In the genomic region with DNA sequence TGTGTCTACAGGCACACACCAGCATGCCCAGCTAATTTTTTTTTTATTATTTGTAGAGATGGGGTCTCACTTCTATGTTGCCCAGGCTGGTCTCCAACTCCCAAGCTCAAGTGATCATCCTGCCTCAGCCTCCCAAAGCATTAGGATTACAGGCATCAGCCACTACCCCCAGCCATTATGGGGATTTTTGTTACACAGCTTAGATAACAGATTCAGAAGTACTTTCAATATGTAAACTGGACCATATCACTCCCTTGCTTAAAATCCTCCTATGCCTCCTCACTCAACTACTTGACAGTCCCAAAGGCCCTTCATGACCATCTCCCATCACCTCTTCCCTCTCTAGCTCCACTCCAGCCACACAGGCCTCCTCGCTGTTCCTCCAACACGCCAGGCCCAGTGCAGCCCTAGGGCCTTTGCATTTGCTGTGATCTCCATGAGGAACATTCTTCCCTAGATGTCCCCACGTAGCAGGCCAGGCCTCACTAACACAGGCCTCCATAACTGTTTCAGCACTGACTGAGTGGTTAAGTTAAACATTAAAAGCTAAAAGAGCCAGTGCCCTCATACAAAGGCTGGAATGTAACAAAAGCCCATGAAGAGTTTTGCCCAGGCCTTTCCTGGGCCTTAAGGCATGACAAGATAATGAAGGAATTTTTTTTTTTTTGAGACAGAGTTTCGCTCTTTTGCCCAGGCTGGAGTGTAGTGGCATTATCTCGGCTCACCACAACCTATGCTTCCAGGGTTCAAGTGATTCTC, we compare ENCODE assay signal across 17 cellular contexts. TPM values are rescaled to one million over a fixed set of nuclear protein-coding genes. Genes with fewer than 3 reads are reported as not detected.
A peak's percentile ranks its signal among the peaks of the same experiment; 100 is the strongest.
DNase-seq lines count a peak whose midpoint lies in the region; ATAC-seq and TF ChIP-seq lines count a peak whose summit lies in the region.
"Had no signal": no experiment of that assay in that cellular context is flagged by ENCODE, and none has a peak within 500 bp of the region (broad histone marks: within the 10 kb centered on the region; RNA-seq: fewer than 3 reads in every experiment).

No MANE protein-coding gene starts in this region.

- H2AFZ ChIP-seq in DND-41 (ENCODE audit: low read depth, low read length) (no peak overlapping the region), trophoblast cell (ENCODE audit: insufficient read depth, low read length, poor library complexity) (no peak overlapping the region)
- H2AFZ ChIP-seq: PC-9 had no signal

- H3K4me2 ChIP-seq in DND-41 (ENCODE audit: insufficient read depth, low read length) (0 out of 2 replicates have a peak overlapping the region, but pooled peaks have one; percentile 7), trophoblast cell (ENCODE audit: low read length) (no peak overlapping the region)
- H3K4me2 ChIP-seq: PC-9 had no signal

- TF ChIP-seq CTCF in activated CD8-positive, alpha-beta T cell treated with anti-CD3 and anti-CD28 coated beads for 36 hours (IDR thresholded peaks at IDR 0.05), result no peak
- TF ChIP-seq CTCF in DND-41 (IDR thresholded peaks at IDR 0.05; ENCODE audit: borderline replicate concordance, extremely low read depth, low read length, poor library complexity, severe bottlenecking), result no peak
- TF ChIP-seq CTCF in glutamatergic neuron (IDR thresholded peaks at IDR 0.05; ENCODE audit: partially characterized antibody, unreplicated experiment), result no peak
- TF ChIP-seq CTCF in heart right ventricle (IDR thresholded peaks at IDR 0.05), result no peak
- TF ChIP-seq CTCF in BE2C (IDR thresholded peaks at IDR 0.05; ENCODE audit: low read depth, low read length), result no peak
- no peak for TF ChIP-seq CTCF in brain microvascular endothelial cell (IDR thresholded peaks at IDR 0.05; ENCODE audit: low read depth, low read length, missing control alignments)

- H3K79me1 ChIP-seq in trophoblast cell (ENCODE audit: low read length), result peaks cover 9% of the 10 kb centered on the region

- H3K4ac ChIP-seq in trophoblast cell (ENCODE audit: low read depth, low read length), result no peak overlapping the region

- no peak overlapping the region for H2BK12ac ChIP-seq in trophoblast cell (ENCODE audit: low read length)

- H3K27me3 ChIP-seq in DND-41 (ENCODE audit: insufficient read depth, low read length, poor library complexity) (no peaks in the 10 kb centered on the region), trophoblast cell (ENCODE audit: insufficient read depth, low read length) (no peaks in the 10 kb centered on the region), heart right ventricle (no peaks in the 10 kb centered on the region), BE2C (no peaks in the 10 kb centered on the region), brain microvascular endothelial cell (replicated peaks) (no peaks in the 10 kb centered on the region)

- H3K4me3 ChIP-seq in DND-41 (ENCODE audit: low read depth in 1 of 2, low read length in 2 of 2), result no peak overlapping the region
- no peak overlapping the region for H3K4me3 ChIP-seq in trophoblast cell (ENCODE audit: low read depth, low read length)
- no peak overlapping the region for H3K4me3 ChIP-seq in heart right ventricle
- no peak overlapping the region for H3K4me3 ChIP-seq in BE2C (ENCODE audit: low read depth, low read length)
- H3K4me3 ChIP-seq in brain microvascular endothelial cell (ENCODE audit: low read depth, low read length), result no peak overlapping the region
- H3K4me3 ChIP-seq: PC-9 had no signal

- H3K36me3 Mint-ChIP-seq in activated CD8-positive, alpha-beta T cell treated with anti-CD3 and anti-CD28 coated beads, Interleukin-2, amount 10 ng/mL, durations not matched to agents 7 days and 5 days (ENCODE audit: low read depth), result peaks cover 36% of the 10 kb centered on the region
- H3K36me3 Mint-ChIP-seq in activated CD8-positive, alpha-beta T cell treated with anti-CD3 and anti-CD28 coated beads for 36 hours (ENCODE audit: low read depth), result peaks cover 19% of the 10 kb centered on the region
- no peaks in the 10 kb centered on the region for H3K36me3 Mint-ChIP-seq in glutamatergic neuron (ENCODE audit: unreplicated experiment)

- no peaks in the 10 kb centered on the region for H3K9me3 Mint-ChIP-seq in activated CD8-positive, alpha-beta T cell treated with anti-CD3 and anti-CD28 coated beads, Interleukin-2, amount 10 ng/mL, durations not matched to agents 7 days and 5 days (ENCODE audit: insufficient read depth)
- H3K9me3 Mint-ChIP-seq in activated CD8-positive, alpha-beta T cell treated with anti-CD3 and anti-CD28 coated beads for 36 hours, result no peaks in the 10 kb centered on the region
- H3K9me3 Mint-ChIP-seq in glutamatergic neuron (ENCODE audit: unreplicated experiment), result no peaks in the 10 kb centered on the region

- H4K8ac ChIP-seq in trophoblast cell (ENCODE audit: low read depth, low read length), result no peak overlapping the region

- no peak overlapping the region for H4K91ac ChIP-seq in trophoblast cell (ENCODE audit: low read depth, low read length)

- no peak for DNase-seq in activated CD8-positive, alpha-beta T cell treated with anti-CD3 and anti-CD28 coated beads, Interleukin-2, amount 10 ng/mL, durations not matched to agents 7 days and 5 days
- DNase-seq in activated CD8-positive, alpha-beta T cell treated with anti-CD3 and anti-CD28 coated beads for 36 hours, result no peak
- DNase-seq in DND-41 (no peak), glutamatergic neuron (no peak), trophoblast cell (no peak), heart right ventricle (no peak), BE2C (no peak), brain microvascular endothelial cell (no peak)
- DNase-seq: C1 segment of cervical spinal cord, Karpas-422, MM.1S, NCI-H1092 treated with DMSO at 0.1 percent for 48 hours, NCI-H510A treated with DMSO at 0.1 percent for 48 hours, NCI-H82, PC-9 had no signal

- H3K4me1 ChIP-seq in DND-41 (ENCODE audit: insufficient read depth, low read length), result peaks cover 74% of the 10 kb centered on the region
- H3K4me1 ChIP-seq in trophoblast cell (ENCODE audit: control insufficient read depth in 1 of 2, insufficient read depth in 2 of 2, low read length in 2 of 2), result peaks cover 0 to 6% of the 10 kb centered on the region in 2 experiments
- peaks cover 0 to 18% (median 12%) of the 10 kb centered on the region in 9 donors for H3K4me1 ChIP-seq in heart right ventricle
- H3K4me1 ChIP-seq in BE2C, result no peaks in the 10 kb centered on the region; the same call in 1 of the 2 replicates

- CTCF ChIA-PET in activated CD8-positive, alpha-beta T cell treated with anti-CD3 and anti-CD28 coated beads, Interleukin-2, amount 10 ng/mL, durations not matched to agents 7 days and 5 days (lab: Charles Lee), result interaction anchor here (10.1 kb wide), 1 partner anchor 13 kb away, joined by 62 read pairs; the partner anchor contains the start of gene SMIM44
- CTCF ChIA-PET in activated CD8-positive, alpha-beta T cell treated with anti-CD3 and anti-CD28 coated beads for 36 hours (lab: Charles Lee), result interaction anchor here (1.2 to 8.9 kb wide), 2 partner anchors 12 to 25 kb away, joined by 3 to 54 read pairs; partner anchors contain the start of gene SMIM44

- H3K36me3 ChIP-seq in DND-41 (ENCODE audit: insufficient read depth, low read length) (peaks cover 37% of the 10 kb centered on the region), trophoblast cell (ENCODE audit: control insufficient read depth in 1 of 2, insufficient read depth in 2 of 2, low read length in 2 of 2) (peaks cover 27 to 35% of the 10 kb centered on the region in 2 experiments), heart right ventricle (peaks cover 0 to 45% (median 23%) of the 10 kb centered on the region in 9 donors), BE2C (peaks cover 36% of the 10 kb centered on the region), brain microvascular endothelial cell (replicated peaks) (peaks cover 31% of the 10 kb centered on the region)

- no peak overlapping the region for H2AK5ac ChIP-seq in trophoblast cell (ENCODE audit: low read length)

- no peak overlapping the region for H3K27ac ChIP-seq in DND-41 (ENCODE audit: low read length)
- no peak overlapping the region for H3K27ac ChIP-seq in trophoblast cell (ENCODE audit: low read depth, low read length)
- no peak overlapping the region for H3K27ac ChIP-seq in heart right ventricle
- no peak overlapping the region for H3K27ac ChIP-seq in brain microvascular endothelial cell
- H3K27ac ChIP-seq: PC-9 had no signal

- POLR2A ChIA-PET in activated CD8-positive, alpha-beta T cell treated with anti-CD3 and anti-CD28 coated beads, Interleukin-2, amount 10 ng/mL, durations not matched to agents 7 days and 5 days (lab: Charles Lee), result no interaction called here
- POLR2A ChIA-PET in activated CD8-positive, alpha-beta T cell treated with anti-CD3 and anti-CD28 coated beads for 36 hours (lab: Charles Lee), result interaction anchor here (0.9 kb wide), 1 partner anchor 15 kb away, joined by 3 read pairs; the partner anchor contains the start of gene SMIM44

- H4K12ac ChIP-seq in trophoblast cell (ENCODE audit: low read depth, low read length), result no peak overlapping the region

- H4K20me1 ChIP-seq in DND-41 (ENCODE audit: insufficient read depth, low read length), result peaks cover 7% of the 10 kb centered on the region; the same call in 1 of the 2 replicates

- ATAC-seq in activated CD8-positive, alpha-beta T cell treated with anti-CD3 and anti-CD28 coated beads, Interleukin-2, amount 10 ng/mL, durations not matched to agents 7 days and 5 days, result no peak
- no peak for ATAC-seq in activated CD8-positive, alpha-beta T cell treated with anti-CD3 and anti-CD28 coated beads for 36 hours
- no peak for ATAC-seq in DND-41 (ENCODE audit: insufficient read depth, low read depth)
- ATAC-seq in heart right ventricle, result no peak

- H3K18ac ChIP-seq in trophoblast cell (ENCODE audit: low read length), result peak overlapping the region; percentile 17

- H3K9ac ChIP-seq in DND-41 (ENCODE audit: low read depth, low read length) (no peak overlapping the region), trophoblast cell (ENCODE audit: low read length) (no peak overlapping the region)

- no peak overlapping the region for H3K4me3 Mint-ChIP-seq in activated CD8-positive, alpha-beta T cell treated with anti-CD3 and anti-CD28 coated beads, Interleukin-2, amount 10 ng/mL, durations not matched to agents 7 days and 5 days
- H3K4me3 Mint-ChIP-seq in activated CD8-positive, alpha-beta T cell treated with anti-CD3 and anti-CD28 coated beads for 36 hours, result no peak overlapping the region
- no peak overlapping the region for H3K4me3 Mint-ChIP-seq in glutamatergic neuron (ENCODE audit: unreplicated experiment)

- H2BK120ac ChIP-seq in trophoblast cell (ENCODE audit: insufficient read depth, low read length, poor library complexity), result no peak overlapping the region

- H3K27me3 Mint-ChIP-seq in activated CD8-positive, alpha-beta T cell treated with anti-CD3 and anti-CD28 coated beads, Interleukin-2, amount 10 ng/mL, durations not matched to agents 7 days and 5 days (ENCODE audit: low read depth), result no peaks in the 10 kb centered on the region
- H3K27me3 Mint-ChIP-seq in activated CD8-positive, alpha-beta T cell treated with anti-CD3 and anti-CD28 coated beads for 36 hours, result no peaks in the 10 kb centered on the region
- H3K27me3 Mint-ChIP-seq in glutamatergic neuron (ENCODE audit: unreplicated experiment), result peaks cover 4% of the 10 kb centered on the region

- peaks cover 32% of the 10 kb centered on the region for H3K4me1 Mint-ChIP-seq in activated CD8-positive, alpha-beta T cell treated with anti-CD3 and anti-CD28 coated beads, Interleukin-2, amount 10 ng/mL, durations not matched to agents 7 days and 5 days (ENCODE audit: low read depth)
- peaks cover 27% of the 10 kb centered on the region for H3K4me1 Mint-ChIP-seq in activated CD8-positive, alpha-beta T cell treated with anti-CD3 and anti-CD28 coated beads for 36 hours (ENCODE audit: low read depth)
- peaks cover 2% of the 10 kb centered on the region for H3K4me1 Mint-ChIP-seq in glutamatergic neuron (ENCODE audit: low read depth, unreplicated experiment)

- H3K9me3 ChIP-seq in DND-41 (ENCODE audit: insufficient read depth, low read length, severe bottlenecking), result no peaks in the 10 kb centered on the region
- H3K9me3 ChIP-seq in trophoblast cell (ENCODE audit: insufficient read depth, low read depth, low read length), result no peaks in the 10 kb centered on the region
- no peaks in the 10 kb centered on the region for H3K9me3 ChIP-seq in heart right ventricle
- H3K9me3 ChIP-seq in BE2C, result no peaks in the 10 kb centered on the region

- no CpG with 5 or more reads among the region's 5 CpGs for WGBS in trophoblast cell (ENCODE audit: extremely low coverage, insufficient coverage, insufficient read length)
- 96 to 97% methylated on average over 5 of the region's 5 CpGs for WGBS in heart right ventricle, 2 donors

- H3K23ac ChIP-seq in trophoblast cell (ENCODE audit: low read length), result no peak overlapping the region

- intact Hi-C loops in activated CD8-positive, alpha-beta T cell treated with anti-CD3 and anti-CD28 coated beads for 36 hours (cut with micrococcal nuclease), result no loop called here
- intact Hi-C loops in heart right ventricle (cut with DNase I), result no loop called here

- peak overlapping the region; percentile 5 for H3K27ac Mint-ChIP-seq in activated CD8-positive, alpha-beta T cell treated with anti-CD3 and anti-CD28 coated beads, Interleukin-2, amount 10 ng/mL, durations not matched to agents 7 days and 5 days
- no peak overlapping the region for H3K27ac Mint-ChIP-seq in activated CD8-positive, alpha-beta T cell treated with anti-CD3 and anti-CD28 coated beads for 36 hours
- H3K27ac Mint-ChIP-seq in glutamatergic neuron (ENCODE audit: unreplicated experiment), result peak overlapping the region; percentile 33

- H3K14ac ChIP-seq in trophoblast cell (ENCODE audit: low read length), result no peak overlapping the region

- H2BK5ac ChIP-seq in trophoblast cell (ENCODE audit: low read depth, low read length, poor library complexity), result no peak overlapping the region

- peaks cover 51% of the 10 kb centered on the region for H3K79me2 ChIP-seq in DND-41 (ENCODE audit: insufficient read depth, low read length)
- peaks cover 9% of the 10 kb centered on the region for H3K79me2 ChIP-seq in trophoblast cell (ENCODE audit: control insufficient read depth, insufficient read depth, low read length, poor library complexity)

- in situ Hi-C loops in brain microvascular endothelial cell (cut with HindIII; ENCODE audit: low pct_ligation_motif_present, low sequenced_read_pairs), result no loop called here

RNA-seq across cellular contexts. Expression of gene DOHH, which starts 2.5 kb away (rescaled TPM):
- 10 to 100 TPM; 14.6 to 16.1 TPM for total RNA-seq in activated CD8-positive, alpha-beta T cell treated with anti-CD3 and anti-CD28 coated beads, Interleukin-2, amount 10 ng/mL, durations not matched to agents 7 days and 5 days
- total RNA-seq in activated CD8-positive, alpha-beta T cell treated with anti-CD3 and anti-CD28 coated beads for 36 hours, result 10 to 100 TPM; 15.7 to 17.0 TPM
- 8.5 TPM for total RNA-seq in glutamatergic neuron (ENCODE audit: unreplicated experiment)
- polyA plus RNA-seq in trophoblast cell (2013), result 5.3 and 5.8 TPM in 2 replicates
- 10 to 100 TPM in 5 of 10 donors, 1 to 10 TPM in 5; 7.2 to 14.9 (median 9.4) TPM for total RNA-seq in heart right ventricle
- polyA plus RNA-seq in heart right ventricle, result 10 to 100 TPM; 13.2 to 30.4 TPM
- polyA plus RNA-seq in BE2C (2012; ENCODE audit: insufficient read depth, insufficient read length, low read depth), result 76.3 TPM

RNA-seq across cellular contexts. Expression of gene FZR1, which starts 8.2 kb away (rescaled TPM):
- total RNA-seq in activated CD8-positive, alpha-beta T cell treated with anti-CD3 and anti-CD28 coated beads, Interleukin-2, amount 10 ng/mL, durations not matched to agents 7 days and 5 days, result 10 to 100 TPM; 72.7 to 81.6 TPM
- total RNA-seq in activated CD8-positive, alpha-beta T cell treated with anti-CD3 and anti-CD28 coated beads for 36 hours, result 10 to 100 TPM; 39.9 to 40.9 TPM
- total RNA-seq in glutamatergic neuron (ENCODE audit: unreplicated experiment), result 51.3 TPM
- polyA plus RNA-seq in trophoblast cell (2013), result 47.0 and 52.8 TPM in 2 replicates
- total RNA-seq in heart right ventricle, result 10 to 100 TPM; 21.0 to 30.8 (median 27.1) TPM
- polyA plus RNA-seq in heart right ventricle, result 10 to 100 TPM; 13.5 to 15.2 TPM
- 79.6 TPM for polyA plus RNA-seq in BE2C (2012; ENCODE audit: insufficient read depth, insufficient read length, low read depth)

RNA-seq across cellular contexts. Expression of gene SMIM44, which starts 14.7 kb away (rescaled TPM):
- not detected for total RNA-seq in activated CD8-positive, alpha-beta T cell treated with anti-CD3 and anti-CD28 coated beads, Interleukin-2, amount 10 ng/mL, durations not matched to agents 7 days and 5 days
- not detected for total RNA-seq in activated CD8-positive, alpha-beta T cell treated with anti-CD3 and anti-CD28 coated beads for 36 hours
- total RNA-seq in glutamatergic neuron (ENCODE audit: unreplicated experiment) (not detected), heart right ventricle (not detected)
- polyA plus RNA-seq in trophoblast cell (2013), result not detected in 2 replicates
- polyA plus RNA-seq in heart right ventricle, result not detected
- polyA plus RNA-seq in BE2C (2012; ENCODE audit: insufficient read depth, insufficient read length, low read depth), result not detected
- total RNA-seq: A172, H1, PC-9 had no signal
- polyA plus RNA-seq: H1 had no signal

RNA-seq across cellular contexts. Expression of gene SMIM24, which starts 17.6 kb away (rescaled TPM):
- 1 to 10 TPM; 2.5 to 3.5 TPM for total RNA-seq in activated CD8-positive, alpha-beta T cell treated with anti-CD3 and anti-CD28 coated beads, Interleukin-2, amount 10 ng/mL, durations not matched to agents 7 days and 5 days
- total RNA-seq in activated CD8-positive, alpha-beta T cell treated with anti-CD3 and anti-CD28 coated beads for 36 hours, result 1 to 10 TPM; 1.6 to 3.8 TPM
- total RNA-seq in glutamatergic neuron (ENCODE audit: unreplicated experiment) (not detected), heart right ventricle (not detected)
- polyA plus RNA-seq in trophoblast cell (2013), result 0.39 and 0.47 TPM in 2 replicates
- polyA plus RNA-seq in heart right ventricle, result not detected
- not detected for polyA plus RNA-seq in BE2C (2012; ENCODE audit: insufficient read depth, insufficient read length, low read depth)
- total RNA-seq: A172, PC-9 had no signal

RNA-seq across cellular contexts. Expression of gene TEKTIP1, which starts 41.0 kb away (rescaled TPM):
- total RNA-seq in activated CD8-positive, alpha-beta T cell treated with anti-CD3 and anti-CD28 coated beads, Interleukin-2, amount 10 ng/mL, durations not matched to agents 7 days and 5 days, result 1 to 10 TPM; 8.3 to 9.4 TPM
- total RNA-seq in activated CD8-positive, alpha-beta T cell treated with anti-CD3 and anti-CD28 coated beads for 36 hours, result 1 to 10 TPM; 1.6 to 2.4 TPM
- 2.5 TPM for total RNA-seq in glutamatergic neuron (ENCODE audit: unreplicated experiment)
- polyA plus RNA-seq in trophoblast cell (2013), result 0.21 TPM in 1 of 2 replicates, not detected in the other
- 1 to 10 TPM in 2 of 10 donors, under 1 TPM in 8; 0.38 to 1.3 (median 0.79) TPM for total RNA-seq in heart right ventricle
- under 1 TPM in 1 of 2 donors, not detected in 1; 0.09 TPM for polyA plus RNA-seq in heart right ventricle
- 6.1 TPM for polyA plus RNA-seq in BE2C (2012; ENCODE audit: insufficient read depth, insufficient read length, low read depth)
- total RNA-seq: A172 had no signal
- polyA plus RNA-seq: H1 had no signal
